Comparison of ENCODE assay signal across 1 cellular context in genomic region chr7:6106140-6106904, GRCh38.
TF ChIP-seq lines count a peak whose summit lies in the region.

No MANE protein-coding gene starts in this region.

TF ChIP-seq in HepG2, 621 proteins besides CTCF, POLR2A, EP300 and RAD21 (continued from another document and continues in another):
- TF ChIP-seq, protein P1, sequence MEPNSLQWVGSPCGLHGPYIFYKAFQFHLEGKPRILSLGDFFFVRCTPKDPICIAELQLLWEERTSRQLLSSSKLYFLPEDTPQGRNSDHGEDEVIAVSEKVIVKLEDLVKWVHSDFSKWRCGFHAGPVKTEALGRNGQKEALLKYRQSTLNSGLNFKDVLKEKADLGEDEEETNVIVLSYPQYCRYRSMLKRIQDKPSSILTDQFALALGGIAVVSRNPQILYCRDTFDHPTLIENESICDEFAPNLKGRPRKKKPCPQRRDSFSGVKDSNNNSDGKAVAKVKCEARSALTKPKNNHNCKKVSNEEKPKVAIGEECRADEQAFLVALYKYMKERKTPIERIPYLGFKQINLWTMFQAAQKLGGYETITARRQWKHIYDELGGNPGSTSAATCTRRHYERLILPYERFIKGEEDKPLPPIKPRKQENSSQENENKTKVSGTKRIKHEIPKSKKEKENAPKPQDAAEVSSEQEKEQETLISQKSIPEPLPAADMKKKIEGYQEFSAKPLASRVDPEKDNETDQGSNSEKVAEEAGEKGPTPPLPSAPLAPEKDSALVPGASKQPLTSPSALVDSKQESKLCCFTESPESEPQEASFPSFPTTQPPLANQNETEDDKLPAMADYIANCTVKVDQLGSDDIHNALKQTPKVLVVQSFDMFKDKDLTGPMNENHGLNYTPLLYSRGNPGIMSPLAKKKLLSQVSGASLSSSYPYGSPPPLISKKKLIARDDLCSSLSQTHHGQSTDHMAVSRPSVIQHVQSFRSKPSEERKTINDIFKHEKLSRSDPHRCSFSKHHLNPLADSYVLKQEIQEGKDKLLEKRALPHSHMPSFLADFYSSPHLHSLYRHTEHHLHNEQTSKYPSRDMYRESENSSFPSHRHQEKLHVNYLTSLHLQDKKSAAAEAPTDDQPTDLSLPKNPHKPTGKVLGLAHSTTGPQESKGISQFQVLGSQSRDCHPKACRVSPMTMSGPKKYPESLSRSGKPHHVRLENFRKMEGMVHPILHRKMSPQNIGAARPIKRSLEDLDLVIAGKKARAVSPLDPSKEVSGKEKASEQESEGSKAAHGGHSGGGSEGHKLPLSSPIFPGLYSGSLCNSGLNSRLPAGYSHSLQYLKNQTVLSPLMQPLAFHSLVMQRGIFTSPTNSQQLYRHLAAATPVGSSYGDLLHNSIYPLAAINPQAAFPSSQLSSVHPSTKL (CRISPR knock-in tag; IDR thresholded peaks at IDR 0.05): no peak; the same call in 1 of the 2 replicates
- TF ChIP-seq NCOA1 (CRISPR knock-in tag; IDR thresholded peaks at IDR 0.05): peak; percentile 21; the same call in 1 of the 2 replicates
- TF ChIP-seq GATAD1 (CRISPR knock-in tag; IDR thresholded peaks at IDR 0.05): peak; percentile 69; the same call in 1 of the 2 replicates
- TF ChIP-seq SOX6 (IDR thresholded peaks at IDR 0.05): no peak
- no peak for TF ChIP-seq SOX6 (CRISPR knock-in tag; IDR thresholded peaks at IDR 0.05)
- no peak for TF ChIP-seq YEATS2 (CRISPR knock-in tag; IDR thresholded peaks at IDR 0.05; ENCODE audit: borderline replicate concordance)
- TF ChIP-seq TAF1 (CRISPR knock-in tag; IDR thresholded peaks at IDR 0.05): no peak
- no peak for TF ChIP-seq ATAD3A (CRISPR knock-in tag; IDR thresholded peaks at IDR 0.05)
- TF ChIP-seq ZIK1 (CRISPR knock-in tag; IDR thresholded peaks at IDR 0.05; ENCODE audit: borderline replicate concordance, low read depth): no peak
- no peak for TF ChIP-seq MAFG (CRISPR knock-in tag; IDR thresholded peaks at IDR 0.05)
- TF ChIP-seq FOXP1 (IDR thresholded peaks at IDR 0.05): no peak
- TF ChIP-seq FOXP1 (CRISPR knock-in tag; IDR thresholded peaks at IDR 0.05): peak; percentile 19; the same call in 1 of the 2 replicates
- TF ChIP-seq, protein P2, sequence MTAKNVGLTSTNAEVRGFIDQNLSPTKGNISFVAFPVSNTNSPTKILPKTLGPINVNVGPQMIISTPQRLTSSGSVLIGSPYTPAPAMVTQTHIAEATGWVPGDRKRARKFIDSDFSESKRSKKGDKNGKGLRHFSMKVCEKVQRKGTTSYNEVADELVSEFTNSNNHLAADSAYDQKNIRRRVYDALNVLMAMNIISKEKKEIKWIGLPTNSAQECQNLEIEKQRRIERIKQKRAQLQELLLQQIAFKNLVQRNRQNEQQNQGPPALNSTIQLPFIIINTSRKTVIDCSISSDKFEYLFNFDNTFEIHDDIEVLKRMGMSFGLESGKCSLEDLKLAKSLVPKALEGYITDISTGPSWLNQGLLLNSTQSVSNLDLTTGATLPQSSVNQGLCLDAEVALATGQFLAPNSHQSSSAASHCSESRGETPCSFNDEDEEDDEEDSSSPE (CRISPR knock-in tag; IDR thresholded peaks at IDR 0.05): 0 out of 2 replicates have a peak, but pooled peaks have one; percentile 22
- no peak for TF ChIP-seq NFE2 (CRISPR knock-in tag; IDR thresholded peaks at IDR 0.05)
- peak; percentile 74 for TF ChIP-seq HDAC2 (CRISPR knock-in tag; IDR thresholded peaks at IDR 0.05)
- TF ChIP-seq ZBTB7A (CRISPR knock-in tag; IDR thresholded peaks at IDR 0.05): no peak
- no peak for TF ChIP-seq SRY (CRISPR knock-in tag; IDR thresholded peaks at IDR 0.05)
- 0 out of 2 replicates have a peak, but pooled peaks have one; percentile 50 for TF ChIP-seq CBX5 (CRISPR knock-in tag; IDR thresholded peaks at IDR 0.05; ENCODE audit: borderline replicate concordance)
- TF ChIP-seq ZNF432 (CRISPR knock-in tag; IDR thresholded peaks at IDR 0.05; ENCODE audit: borderline replicate concordance): no peak
- no peak for TF ChIP-seq ARNTL (CRISPR knock-in tag; IDR thresholded peaks at IDR 0.05)
- no peak for TF ChIP-seq EED (CRISPR knock-in tag; IDR thresholded peaks at IDR 0.05)
- TF ChIP-seq, protein P3, sequence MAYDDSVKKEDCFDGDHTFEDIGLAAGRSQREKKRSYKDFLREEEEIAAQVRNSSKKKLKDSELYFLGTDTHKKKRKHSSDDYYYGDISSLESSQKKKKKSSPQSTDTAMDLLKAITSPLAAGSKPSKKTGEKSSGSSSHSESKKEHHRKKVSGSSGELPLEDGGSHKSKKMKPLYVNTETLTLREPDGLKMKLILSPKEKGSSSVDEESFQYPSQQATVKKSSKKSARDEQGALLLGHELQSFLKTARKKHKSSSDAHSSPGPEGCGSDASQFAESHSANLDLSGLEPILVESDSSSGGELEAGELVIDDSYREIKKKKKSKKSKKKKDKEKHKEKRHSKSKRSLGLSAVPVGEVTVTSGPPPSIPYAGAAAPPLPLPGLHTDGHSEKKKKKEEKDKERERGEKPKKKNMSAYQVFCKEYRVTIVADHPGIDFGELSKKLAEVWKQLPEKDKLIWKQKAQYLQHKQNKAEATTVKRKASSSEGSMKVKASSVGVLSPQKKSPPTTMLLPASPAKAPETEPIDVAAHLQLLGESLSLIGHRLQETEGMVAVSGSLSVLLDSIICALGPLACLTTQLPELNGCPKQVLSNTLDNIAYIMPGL (CRISPR knock-in tag; IDR thresholded peaks at IDR 0.05; ENCODE audit: borderline replicate concordance in 1 of 2, low read depth in 1 of 2): peak; percentile 73 to 94
- TF ChIP-seq CAMTA2 (CRISPR knock-in tag; IDR thresholded peaks at IDR 0.05; ENCODE audit: borderline replicate concordance): no peak
- no peak for TF ChIP-seq PHF20 (CRISPR knock-in tag; IDR thresholded peaks at IDR 0.05)
- no peak for TF ChIP-seq ZNF260 (CRISPR knock-in tag; IDR thresholded peaks at IDR 0.05; ENCODE audit: borderline replicate concordance, low read depth)
- no peak for TF ChIP-seq ZNF576 (CRISPR knock-in tag; IDR thresholded peaks at IDR 0.05)
- no peak for TF ChIP-seq RELA (CRISPR knock-in tag; IDR thresholded peaks at IDR 0.05)
- TF ChIP-seq, protein P4, sequence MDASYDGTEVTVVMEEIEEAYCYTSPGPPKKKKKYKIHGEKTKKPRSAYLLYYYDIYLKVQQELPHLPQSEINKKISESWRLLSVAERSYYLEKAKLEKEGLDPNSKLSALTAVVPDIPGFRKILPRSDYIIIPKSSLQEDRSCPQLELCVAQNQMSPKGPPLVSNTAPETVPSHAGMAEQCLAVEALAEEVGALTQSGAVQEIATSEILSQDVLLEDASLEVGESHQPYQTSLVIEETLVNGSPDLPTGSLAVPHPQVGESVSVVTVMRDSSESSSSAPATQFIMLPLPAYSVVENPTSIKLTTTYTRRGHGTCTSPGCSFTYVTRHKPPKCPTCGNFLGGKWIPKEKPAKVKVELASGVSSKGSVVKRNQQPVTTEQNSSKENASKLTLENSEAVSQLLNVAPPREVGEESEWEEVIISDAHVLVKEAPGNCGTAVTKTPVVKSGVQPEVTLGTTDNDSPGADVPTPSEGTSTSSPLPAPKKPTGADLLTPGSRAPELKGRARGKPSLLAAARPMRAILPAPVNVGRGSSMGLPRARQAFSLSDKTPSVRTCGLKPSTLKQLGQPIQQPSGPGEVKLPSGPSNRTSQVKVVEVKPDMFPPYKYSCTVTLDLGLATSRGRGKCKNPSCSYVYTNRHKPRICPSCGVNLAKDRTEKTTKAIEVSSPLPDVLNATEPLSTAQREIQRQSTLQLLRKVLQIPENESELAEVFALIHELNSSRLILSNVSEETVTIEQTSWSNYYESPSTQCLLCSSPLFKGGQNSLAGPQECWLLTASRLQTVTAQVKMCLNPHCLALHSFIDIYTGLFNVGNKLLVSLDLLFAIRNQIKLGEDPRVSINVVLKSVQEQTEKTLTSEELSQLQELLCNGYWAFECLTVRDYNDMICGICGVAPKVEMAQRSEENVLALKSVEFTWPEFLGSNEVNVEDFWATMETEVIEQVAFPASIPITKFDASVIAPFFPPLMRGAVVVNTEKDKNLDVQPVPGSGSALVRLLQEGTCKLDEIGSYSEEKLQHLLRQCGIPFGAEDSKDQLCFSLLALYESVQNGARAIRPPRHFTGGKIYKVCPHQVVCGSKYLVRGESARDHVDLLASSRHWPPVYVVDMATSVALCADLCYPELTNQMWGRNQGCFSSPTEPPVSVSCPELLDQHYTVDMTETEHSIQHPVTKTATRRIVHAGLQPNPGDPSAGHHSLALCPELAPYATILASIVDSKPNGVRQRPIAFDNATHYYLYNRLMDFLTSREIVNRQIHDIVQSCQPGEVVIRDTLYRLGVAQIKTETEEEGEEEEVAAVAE (CRISPR knock-in tag; IDR thresholded peaks at IDR 0.05; ENCODE audit: borderline replicate concordance): no peak
- TF ChIP-seq ZNF12 (CRISPR knock-in tag; IDR thresholded peaks at IDR 0.05): no peak
- no peak for TF ChIP-seq REPIN1 (CRISPR knock-in tag; IDR thresholded peaks at IDR 0.05; ENCODE audit: borderline replicate concordance, low read depth)
- TF ChIP-seq ZNF276 (CRISPR knock-in tag; IDR thresholded peaks at IDR 0.05; ENCODE audit: low read depth): no peak
- TF ChIP-seq PAWR (CRISPR knock-in tag; IDR thresholded peaks at IDR 0.05; ENCODE audit: borderline replicate concordance): no peak
- peak; percentile 32; the same call in 1 of the 2 replicates for TF ChIP-seq PHF8 (CRISPR knock-in tag; IDR thresholded peaks at IDR 0.05)
- TF ChIP-seq ZNF562 (CRISPR knock-in tag; IDR thresholded peaks at IDR 0.05; ENCODE audit: borderline replicate concordance): no peak
- peak; percentile 45; the same call in 1 of the 2 replicates for TF ChIP-seq ZNF331 (CRISPR knock-in tag; IDR thresholded peaks at IDR 0.05)
- no peak; the same call in 1 of the 2 replicates for TF ChIP-seq DMAP1 (CRISPR knock-in tag; IDR thresholded peaks at IDR 0.05)
- no peak for TF ChIP-seq NCOR1 (IDR thresholded peaks at IDR 0.05; ENCODE audit: borderline replicate concordance, low read length)
- TF ChIP-seq, protein P5, sequence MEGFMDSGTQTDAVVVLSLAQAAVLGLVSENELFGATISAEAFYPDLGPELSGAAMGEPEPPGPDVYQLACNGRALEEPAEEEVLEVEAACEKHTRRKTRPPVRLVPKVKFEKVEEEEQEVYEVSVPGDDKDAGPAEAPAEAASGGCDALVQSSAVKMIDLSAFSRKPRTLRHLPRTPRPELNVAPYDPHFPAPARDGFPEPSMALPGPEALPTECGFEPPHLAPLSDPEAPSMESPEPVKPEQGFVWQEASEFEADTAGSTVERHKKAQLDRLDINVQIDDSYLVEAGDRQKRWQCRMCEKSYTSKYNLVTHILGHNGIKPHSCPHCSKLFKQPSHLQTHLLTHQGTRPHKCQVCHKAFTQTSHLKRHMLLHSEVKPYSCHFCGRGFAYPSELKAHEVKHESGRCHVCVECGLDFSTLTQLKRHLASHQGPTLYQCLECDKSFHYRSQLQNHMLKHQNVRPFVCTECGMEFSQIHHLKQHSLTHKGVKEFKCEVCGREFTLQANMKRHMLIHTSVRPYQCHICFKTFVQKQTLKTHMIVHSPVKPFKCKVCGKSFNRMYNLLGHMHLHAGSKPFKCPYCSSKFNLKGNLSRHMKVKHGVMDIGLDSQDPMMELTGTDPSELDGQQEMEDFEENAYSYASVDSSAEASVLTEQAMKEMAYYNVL (CRISPR knock-in tag; IDR thresholded peaks at IDR 0.05; ENCODE audit: borderline replicate concordance): no peak
- peak; percentile 64; the same call in 1 of the 2 replicates for TF ChIP-seq RCOR2 (CRISPR knock-in tag; IDR thresholded peaks at IDR 0.05)
- TF ChIP-seq ETV6 (CRISPR knock-in tag; conservative IDR thresholded peaks at IDR 0.05): no peak
- TF ChIP-seq RARA (CRISPR knock-in tag; IDR thresholded peaks at IDR 0.05): no peak
- TF ChIP-seq TCF7L2 (IDR thresholded peaks at IDR 0.05; ENCODE audit: low read depth, low read length): no peak
- peak; percentile 46; the same call in 1 of the 2 replicates for TF ChIP-seq HOXA3 (CRISPR knock-in tag; IDR thresholded peaks at IDR 0.05)
- TF ChIP-seq MIXL1 (CRISPR knock-in tag; IDR thresholded peaks at IDR 0.05): 0 out of 2 replicates have a peak, but pooled peaks have one; percentile 66
- no peak for TF ChIP-seq HIVEP1 (CRISPR knock-in tag; IDR thresholded peaks at IDR 0.05)
- TF ChIP-seq ZNF577 (CRISPR knock-in tag; IDR thresholded peaks at IDR 0.05; ENCODE audit: borderline replicate concordance, low read depth): no peak
- TF ChIP-seq GATA4 (IDR thresholded peaks at IDR 0.05; ENCODE audit: borderline replicate concordance, low read depth): no peak
- TF ChIP-seq, protein P6, sequence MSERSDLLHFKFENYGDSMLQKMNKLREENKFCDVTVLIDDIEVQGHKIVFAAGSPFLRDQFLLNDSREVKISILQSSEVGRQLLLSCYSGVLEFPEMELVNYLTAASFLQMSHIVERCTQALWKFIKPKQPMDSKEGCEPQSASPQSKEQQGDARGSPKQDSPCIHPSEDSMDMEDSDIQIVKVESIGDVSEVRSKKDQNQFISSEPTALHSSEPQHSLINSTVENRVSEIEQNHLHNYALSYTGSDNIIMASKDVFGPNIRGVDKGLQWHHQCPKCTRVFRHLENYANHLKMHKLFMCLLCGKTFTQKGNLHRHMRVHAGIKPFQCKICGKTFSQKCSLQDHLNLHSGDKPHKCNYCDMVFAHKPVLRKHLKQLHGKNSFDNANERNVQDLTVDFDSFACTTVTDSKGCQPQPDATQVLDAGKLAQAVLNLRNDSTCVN (CRISPR knock-in tag; IDR thresholded peaks at IDR 0.05; ENCODE audit: borderline replicate concordance): no peak
- no peak for TF ChIP-seq FOXM1 (CRISPR knock-in tag; IDR thresholded peaks at IDR 0.05)
- TF ChIP-seq ZMYM4 (CRISPR knock-in tag; IDR thresholded peaks at IDR 0.05): peak; percentile 28; the same call in 1 of the 2 replicates
- TF ChIP-seq, protein P7, sequence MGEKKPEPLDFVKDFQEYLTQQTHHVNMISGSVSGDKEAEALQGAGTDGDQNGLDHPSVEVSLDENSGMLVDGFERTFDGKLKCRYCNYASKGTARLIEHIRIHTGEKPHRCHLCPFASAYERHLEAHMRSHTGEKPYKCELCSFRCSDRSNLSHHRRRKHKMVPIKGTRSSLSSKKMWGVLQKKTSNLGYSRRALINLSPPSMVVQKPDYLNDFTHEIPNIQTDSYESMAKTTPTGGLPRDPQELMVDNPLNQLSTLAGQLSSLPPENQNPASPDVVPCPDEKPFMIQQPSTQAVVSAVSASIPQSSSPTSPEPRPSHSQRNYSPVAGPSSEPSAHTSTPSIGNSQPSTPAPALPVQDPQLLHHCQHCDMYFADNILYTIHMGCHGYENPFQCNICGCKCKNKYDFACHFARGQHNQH (CRISPR knock-in tag; IDR thresholded peaks at IDR 0.05): peak; percentile 68; the same call in 1 of the 2 replicates
- TF ChIP-seq ZNF564 (CRISPR knock-in tag; IDR thresholded peaks at IDR 0.05): no peak
- TF ChIP-seq CBFB (CRISPR knock-in tag; IDR thresholded peaks at IDR 0.05): no peak
- TF ChIP-seq KMT2B (CRISPR knock-in tag; IDR thresholded peaks at IDR 0.05): 0 out of 2 replicates have a peak, but pooled peaks have one; percentile 52
- TF ChIP-seq CHCHD3 (CRISPR knock-in tag; IDR thresholded peaks at IDR 0.05): no peak
